ENCODE assay signal across 25 cellular contexts in the genomic region with DNA sequence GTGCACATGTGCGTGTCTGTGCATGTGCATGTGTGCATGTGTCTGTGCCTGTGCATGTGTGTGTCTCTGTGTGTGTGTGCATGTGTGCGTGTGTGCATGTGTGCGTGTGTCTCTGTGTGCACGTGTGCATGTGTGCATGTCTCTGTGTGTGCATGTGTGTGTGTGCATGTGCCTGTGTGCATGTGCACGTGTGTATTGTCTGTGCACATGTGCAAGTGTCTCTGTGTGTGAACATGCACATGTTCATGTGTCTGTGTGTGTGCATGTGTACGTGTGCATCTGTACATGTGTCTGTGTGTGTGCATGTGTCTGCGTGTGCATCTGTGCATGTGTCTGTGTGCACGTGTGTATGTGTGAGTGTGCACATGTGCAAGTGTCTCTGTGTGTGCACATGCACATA.
"Had no signal": no experiment of that assay in that cellular context is flagged by ENCODE, and none has a peak within 500 bp of the region (broad histone marks: within the 10 kb centered on the region; RNA-seq: fewer than 3 reads in every experiment).

No MANE protein-coding gene starts in this region.

- FAIRE-seq: pancreas had no signal

- H3K36me3 ChIP-seq: left ventricle myocardium inferior, pancreas, prostate gland, stomach, thyroid gland, transverse colon, upper lobe of right lung had no signal

- H3K4me3 ChIP-seq: hepatocyte, left ventricle myocardium inferior, lung, pancreas, prostate gland, skin epidermis, stomach, testis, thyroid gland, transverse colon, upper lobe of right lung had no signal

- H3K36me3 Mint-ChIP-seq: mesothelial cell of epicardium; naive B cell; natural killer cell treated with Interleukin-12 subunit alpha and Interleukin-12 subunit beta and Interleukin-15 and Interleukin-18, amount 100 ng/mL, for 72 hours; stimulated activated naive B cell treated with anti-CD40 and anti-IgM and Interleukin-4, amounts not matched to agents 10 μg/mL and 1 μg/mL and 100 μg/mL, for 72 hours had no signal

- H3K27me3 Mint-ChIP-seq: naive B cell; stimulated activated naive B cell treated with anti-CD40 and anti-IgM and Interleukin-4, amounts not matched to agents 10 μg/mL and 1 μg/mL and 100 μg/mL, for 72 hours had no signal

- H3K79me2 ChIP-seq: hepatocyte had no signal

- H3K4me3 Mint-ChIP-seq: mesothelial cell of epicardium; naive B cell; natural killer cell treated with Interleukin-12 subunit alpha and Interleukin-12 subunit beta and Interleukin-15 and Interleukin-18, amount 100 ng/mL, for 72 hours; stimulated activated naive B cell treated with anti-CD40 and anti-IgM and Interleukin-4, amounts not matched to agents 10 μg/mL and 1 μg/mL and 100 μg/mL, for 72 hours had no signal

- H3K4me2 ChIP-seq: hepatocyte had no signal

- DNase-seq: islet precursor cell; left ventricle myocardium inferior; mesendoderm; naive B cell; nucleus accumbens; pancreas; retina; right cardiac atrium; stimulated activated CD4-positive, alpha-beta T cell treated with anti-CD3 and anti-CD28 coated beads, Interleukin-12 subunit alpha, Interleukin-12 subunit beta, amount 100 ng/mL, for 4 hours; stimulated activated CD4-positive, alpha-beta T cell treated with anti-CD3 and anti-CD28 coated beads, Interleukin-15, amount 100 ng/mL, for 24 hours; stimulated activated CD4-positive, alpha-beta T cell treated with anti-CD3 and anti-CD28 coated beads, Interleukin-2, amount 100 ng/mL, for 24 hours; stimulated activated CD4-positive, alpha-beta T cell treated with anti-CD3 and anti-CD28 coated beads, Interleukin-4, amount 100 ng/mL, for 1 hour; stimulated activated naive B cell treated with anti-CD40 and anti-IgM and Interleukin-4, amounts not matched to agents 10 μg/mL and 1 μg/mL and 100 μg/mL, for 72 hours; stimulated activated naive CD8-positive, alpha-beta T cell treated with anti-CD3 and anti-CD28 coated beads, Interleukin-15, Interleukin-2, amounts not matched to agents 100 U/mL and 50 U/mL, for 24 hours; stomach; testis; thyroid gland; transverse colon; upper lobe of right lung had no signal

- H2AFZ ChIP-seq: hepatocyte had no signal

- H3K27ac ChIP-seq: hepatocyte, left ventricle myocardium inferior, pancreas, prostate gland, skin epidermis, stomach, testis, thyroid gland, transverse colon, upper lobe of right lung had no signal

- H3K4me1 ChIP-seq: left ventricle myocardium inferior, pancreas, prostate gland, stomach, testis, thyroid gland, transverse colon, upper lobe of right lung had no signal

- H3K27me3 ChIP-seq: hepatocyte, pancreas, testis, thyroid gland, transverse colon, upper lobe of right lung had no signal

- H3K9me3 ChIP-seq: left ventricle myocardium inferior, pancreas, prostate gland, testis, thyroid gland, transverse colon, upper lobe of right lung had no signal

- ATAC-seq: pancreas; right cardiac atrium; stimulated activated naive B cell treated with anti-CD40 and anti-IgM and Interleukin-4, amounts not matched to agents 10 μg/mL and 1 μg/mL and 100 μg/mL, for 72 hours; stimulated activated naive CD8-positive, alpha-beta T cell treated with anti-CD3 and anti-CD28 coated beads, Interleukin-15, Interleukin-2, amounts not matched to agents 100 U/mL and 50 U/mL, for 24 hours had no signal

- H3K27ac Mint-ChIP-seq: mesothelial cell of epicardium; natural killer cell treated with Interleukin-12 subunit alpha and Interleukin-12 subunit beta and Interleukin-15 and Interleukin-18, amount 100 ng/mL, for 72 hours; stimulated activated naive B cell treated with anti-CD40 and anti-IgM and Interleukin-4, amounts not matched to agents 10 μg/mL and 1 μg/mL and 100 μg/mL, for 72 hours had no signal

- H3K4me1 Mint-ChIP-seq: mesothelial cell of epicardium, naive B cell had no signal
